1 cellular context compared by ENCODE assay signal in genomic region chrX:9682456-9682855, GRCh38.
TF ChIP-seq lines count a peak whose summit lies in the region.

No MANE protein-coding gene starts in this region.

TF ChIP-seq in SK-N-SH treated with all-trans-retinoic acid at 6 μM for 48 hours, 23 proteins besides CTCF, POLR2A, EP300 and RAD21 (continued from another document):
- TF ChIP-seq CREB5 (CRISPR knock-in tag; IDR thresholded peaks at IDR 0.05; ENCODE audit: low read depth) (no peak), TCF4 (CRISPR knock-in tag; IDR thresholded peaks at IDR 0.05; ENCODE audit: borderline replicate concordance) (no peak), TSHZ2 (CRISPR knock-in tag; IDR thresholded peaks at IDR 0.05) (no peak), ISL1 (CRISPR knock-in tag; IDR thresholded peaks at IDR 0.05) (no peak), POU6F1 (CRISPR knock-in tag; IDR thresholded peaks at IDR 0.05; ENCODE audit: borderline replicate concordance, low read depth) (no peak), ZNF70 (CRISPR knock-in tag; IDR thresholded peaks at IDR 0.05) (no peak), RARB (CRISPR knock-in tag; IDR thresholded peaks at IDR 0.05) (no peak), ZC3H10 (CRISPR knock-in tag; IDR thresholded peaks at IDR 0.05) (no peak), PPARA (CRISPR knock-in tag; IDR thresholded peaks at IDR 0.05; ENCODE audit: borderline replicate concordance) (no peak)
